20 cellular contexts compared by ENCODE assay signal in genomic region chr17:28529012-28529400, GRCh38. TPM values are rescaled to one million over a fixed set of nuclear protein-coding genes. Genes with fewer than 3 reads are reported as not detected.
"Had no signal": no experiment of that assay in that cellular context is flagged by ENCODE, and none has a peak within 500 bp of the region (broad histone marks: within the 10 kb centered on the region; RNA-seq: fewer than 3 reads in every experiment).

No MANE protein-coding gene starts in this region.

- DNase-seq: IMR-90, Karpas-422, KG1, NCI-H1092 treated with DMSO at 0.1 percent for 48 hours, NCI-H1436, NCI-H187, NCI-H2029, NCI-H2081 treated with DMSO at 0.1 percent for 48 hours, NCI-H2171, NCI-H226, NCI-H446, NCI-H510A, NCI-H774, RPMI8226, SHP77 treated with DMSO at 0.1 percent for 48 hours, SJCRH30 had no signal

- ATAC-seq: HepG2, SK-N-SH treated with all-trans-retinoic acid at 6 μM for 48 hours had no signal

- H3K4me3 ChIP-seq: MG63, SJCRH30 had no signal

- H3K27ac ChIP-seq: SJCRH30 had no signal

- H3K27me3 ChIP-seq: MG63 had no signal

- H3K9me3 ChIP-seq: MG63, SJCRH30 had no signal

- H3K36me3 ChIP-seq: MG63, SJCRH30 had no signal

RNA-seq across cellular contexts. Expression of gene FOXN1, which starts 22.9 kb away (rescaled TPM):
- total RNA-seq: HepG2, HT1080, IMR-90, SJCRH30 had no signal

RNA-seq across cellular contexts. Expression of gene SLC13A2, which starts 55.6 kb away (rescaled TPM):
- total RNA-seq: HepG2, HT1080, IMR-90, SJCRH30 had no signal
